In genomic region chr4:121736735-121737351, GRCh38 we compare ENCODE assay signal across 9 cellular contexts. TPM values are rescaled to one million over a fixed set of nuclear protein-coding genes. Genes with fewer than 3 reads are reported as not detected.
DNase-seq lines count a peak whose midpoint lies in the region; ATAC-seq, FAIRE-seq and TF ChIP-seq lines count a peak whose summit lies in the region.
"Had no signal": no experiment of that assay in that cellular context is flagged by ENCODE, and none has a peak within 500 bp of the region (broad histone marks: within the 10 kb centered on the region; RNA-seq: fewer than 3 reads in every experiment).

No MANE protein-coding gene starts in this region.

- TF ChIP-seq CTCF in A549 (IDR thresholded peaks at IDR 0.05) = peak; percentile 70
- TF ChIP-seq CTCF in fibroblast of pulmonary artery (IDR thresholded peaks at IDR 0.05; ENCODE audit: low read length, missing control alignments) = peak; percentile 71

- no peaks in the 10 kb centered on the region for H3K4me1 Mint-ChIP-seq in activated T-helper 2 cell treated with anti-CD3 and anti-CD28 coated beads, Interferon-gamma antibody, Interleukin-2, Interleukin-4, amounts not matched to agents 10 μg/mL and 5 μg/mL and 100 μg/mL, durations not matched to agents 14 hours and 24 hours and 36 hours (ENCODE audit: low read depth)

- TF ChIP-seq RAD21 in A549 (conservative IDR thresholded peaks at IDR 0.05 in 1 of 2, IDR thresholded peaks at IDR 0.05 in 1 of 2) = peak; percentile 80 to 85

- no peaks in the 10 kb centered on the region for H3K36me3 Mint-ChIP-seq in activated T-helper 2 cell treated with anti-CD3 and anti-CD28 coated beads, Interferon-gamma antibody, Interleukin-2, Interleukin-4, amounts not matched to agents 10 μg/mL and 5 μg/mL and 100 μg/mL, durations not matched to agents 14 hours and 24 hours and 36 hours (ENCODE audit: low read depth)

- peak; percentile 49 to 58 for DNase-seq in A549 (ENCODE audit: low read depth in 1 of 2, low spot score in 1 of 2)
- DNase-seq in DMS53 treated with DMSO at 0.1 percent for 48 hours (lab: John Stamatoyannopoulos, UW; ENCODE audit: unreplicated experiment) = peak; percentile 6
- peak; percentile 71 for DNase-seq in HTR-8/SVneo (ENCODE audit: insufficient read length, low spot score)
- peak; percentile 47 for DNase-seq in SW480 (ENCODE audit: low spot score)
- DNase-seq in fibroblast of pulmonary artery (ENCODE audit: low read depth) = peak; percentile 77
- peak; percentile 6 for DNase-seq in putamen (ENCODE audit: low spot score)
- DNase-seq in activated T-helper 2 cell treated with anti-CD3 and anti-CD28 coated beads, Interferon-gamma antibody, Interleukin-2, Interleukin-4, amounts not matched to agents 10 μg/mL and 5 μg/mL and 100 μg/mL, durations not matched to agents 14 hours and 24 hours and 36 hours (ENCODE audit: low spot score) = no peak

- no peak overlapping the region for H3K4me3 Mint-ChIP-seq in activated T-helper 2 cell treated with anti-CD3 and anti-CD28 coated beads, Interferon-gamma antibody, Interleukin-2, Interleukin-4, amounts not matched to agents 10 μg/mL and 5 μg/mL and 100 μg/mL, durations not matched to agents 14 hours and 24 hours and 36 hours (ENCODE audit: low read depth)

- peaks cover 29% of the 10 kb centered on the region for H3K27me3 Mint-ChIP-seq in activated T-helper 2 cell treated with anti-CD3 and anti-CD28 coated beads, Interferon-gamma antibody, Interleukin-2, Interleukin-4, amounts not matched to agents 10 μg/mL and 5 μg/mL and 100 μg/mL, durations not matched to agents 14 hours and 24 hours and 36 hours (ENCODE audit: low read depth)

- POLR2A ChIA-PET in A549 (lab: Yijun Ruan, JAX) = interaction anchor here (1.0 kb wide), 1 partner anchor 40 kb away, joined by 5 read pairs; the partner anchor contains the start of gene ANXA5

- H3K9me3 ChIP-seq in A549 = no peaks in the 10 kb centered on the region

- H3K4me2 ChIP-seq in A549 = no peak overlapping the region

- H3K27ac ChIP-seq in A549 = no peak overlapping the region

- no peak for TF ChIP-seq EP300 in A549 (IDR thresholded peaks at IDR 0.05)

- TF ChIP-seq POLR2A in A549 (IDR thresholded peaks at IDR 0.05; ENCODE audit: low read length) = no peak

- CTCF ChIA-PET in A549 (lab: Yijun Ruan, JAX) = interaction anchor here (0.7 to 3.8 kb wide), 35 partner anchors 9 to 544 kb away, joined by 3 to 30 read pairs (median 4); partner anchors contain the start of gene ANXA5

- no peak overlapping the region for H3K27ac Mint-ChIP-seq in activated T-helper 2 cell treated with anti-CD3 and anti-CD28 coated beads, Interferon-gamma antibody, Interleukin-2, Interleukin-4, amounts not matched to agents 10 μg/mL and 5 μg/mL and 100 μg/mL, durations not matched to agents 14 hours and 24 hours and 36 hours

- no peaks in the 10 kb centered on the region for H3K4me1 ChIP-seq in A549

- 22% methylated on average over 5 of the region's 5 CpGs for WGBS in A549 (ENCODE audit: missing lambda C conversion rate)

- intact Hi-C loops in activated T-helper 2 cell treated with anti-CD3 and anti-CD28 coated beads, Interferon-gamma antibody, Interleukin-2, Interleukin-4, amounts not matched to agents 10 μg/mL and 5 μg/mL and 100 μg/mL, durations not matched to agents 14 hours and 24 hours and 36 hours (cut with micrococcal nuclease) = loop anchor here (5.0 kb wide), 1 partner anchor 275 kb away; no protein-coding TSS in a partner anchor

- FAIRE-seq in A549 (lab: Jason Lieb, UNC) (no peak), HTR-8/SVneo (lab: Jason Lieb, UNC) (peak; percentile 9)
- FAIRE-seq: frontal cortex had no signal

- H3K4me3 ChIP-seq in A549 (no peak overlapping the region), fibroblast of pulmonary artery (replicated peaks; ENCODE audit: low read depth, low read length) (no peak overlapping the region)

- H3K9me3 Mint-ChIP-seq in activated T-helper 2 cell treated with anti-CD3 and anti-CD28 coated beads, Interferon-gamma antibody, Interleukin-2, Interleukin-4, amounts not matched to agents 10 μg/mL and 5 μg/mL and 100 μg/mL, durations not matched to agents 14 hours and 24 hours and 36 hours = no peaks in the 10 kb centered on the region

- peak; percentile 89 to 96 for ATAC-seq in A549
- ATAC-seq in GM18873 (IDR thresholded peaks at IDR 0.05; ENCODE audit: low FRiP score, unreplicated experiment) = no peak

TF ChIP-seq in A549, 52 proteins besides CTCF, POLR2A, EP300 and RAD21:
- peak; percentile 80 for TF ChIP-seq SMC3 (IDR thresholded peaks at IDR 0.05)
- TF ChIP-seq EHF (CRISPR knock-in tag; IDR thresholded peaks at IDR 0.05) = no peak
- no peak for TF ChIP-seq JUN (IDR thresholded peaks at IDR 0.05)

RNA-seq across cellular contexts. Expression of gene SMIM43, which starts 28.1 kb away (rescaled TPM):
- polyA plus RNA-seq in A549 (2011; rRNA removed) = 0.12 TPM in 2 replicates
- 0.03 and 0.13 TPM in 2 replicates for polyA plus RNA-seq in A549 (2012; cell fraction: cytosol; rRNA removed)
- 0.02 TPM in 1 of 2 replicates, not detected in the other for polyA plus RNA-seq in A549 (2012; cell fraction: nucleus; rRNA removed)
- 0.38 to 0.45 TPM (median 0.41 TPM) in 3 replicates for polyA plus RNA-seq in A549 (2017; fragmentation: RNase III; extraction: RNeasy Plus Mini Kit Qiagen cat#74134 plus additional on column Dnase treatment)
- not detected in 2 replicates for polyA minus RNA-seq in A549 (2011; rRNA and poly(A)+ RNA removed)
- not detected in 2 replicates for total RNA-seq in activated T-helper 2 cell treated with anti-CD3 and anti-CD28 coated beads, Interferon-gamma antibody, Interleukin-2, Interleukin-4, amounts not matched to agents 10 μg/mL and 5 μg/mL and 100 μg/mL, durations not matched to agents 14 hours and 24 hours and 36 hours

RNA-seq across cellular contexts. Expression of gene ANXA5, which starts 40.1 kb away (rescaled TPM):
- polyA plus RNA-seq in A549 (2011; rRNA removed) (330 and 356 TPM in 2 replicates), A549 (2017; fragmentation: RNase III; extraction: RNeasy Plus Mini Kit Qiagen cat#74134 plus additional on column Dnase treatment) (412 to 461 TPM (median 441 TPM) in 3 replicates)
- polyA plus RNA-seq in A549 (2012; cell fraction: cytosol; rRNA removed) = 117 and 139 TPM in 2 replicates
- polyA plus RNA-seq in A549 (2012; cell fraction: nucleus; rRNA removed) = 101 and 102 TPM in 2 replicates
- polyA minus RNA-seq in A549 (2011; rRNA and poly(A)+ RNA removed) = 87.5 TPM in 2 replicates
- 105 and 107 TPM in 2 replicates for total RNA-seq in activated T-helper 2 cell treated with anti-CD3 and anti-CD28 coated beads, Interferon-gamma antibody, Interleukin-2, Interleukin-4, amounts not matched to agents 10 μg/mL and 5 μg/mL and 100 μg/mL, durations not matched to agents 14 hours and 24 hours and 36 hours
